In genomic region chr7:108526768-108527017, GRCh38 we compare ENCODE assay signal across 8 cellular contexts. TPM values are rescaled to one million over a fixed set of nuclear protein-coding genes. Genes with fewer than 3 reads are reported as not detected.
DNase-seq lines count a peak whose midpoint lies in the region; ATAC-seq and TF ChIP-seq lines count a peak whose summit lies in the region.

No MANE protein-coding gene starts in this region.

- TF ChIP-seq CTCF in WTC11 (IDR thresholded peaks at IDR 0.05) (no peak), gastroesophageal sphincter (IDR thresholded peaks at IDR 0.05) (no peak)

- no peaks in the 10 kb centered on the region for H4K20me1 ChIP-seq in GM23248 (ENCODE audit: insufficient read depth)

- CTCF ChIA-PET in WTC11 (lab: Charles Lee), result interaction anchor here (1.0 to 1.7 kb wide), 2 partner anchors 30 to 74 kb away, joined by 6 to 7 read pairs; no protein-coding TSS in a partner anchor

- no peak for TF ChIP-seq POLR2A in gastroesophageal sphincter (IDR thresholded peaks at IDR 0.05)

- no peaks in the 10 kb centered on the region for H3K9me3 Mint-ChIP-seq in WTC11

- TF ChIP-seq EP300 in gastroesophageal sphincter (IDR thresholded peaks at IDR 0.05), result no peak

- H3F3A ChIP-seq in GM23248 (ENCODE audit: insufficient read depth), result peaks cover 22% of the 10 kb centered on the region

- H3K27me3 ChIP-seq in GM23248 (replicated peaks; ENCODE audit: insufficient read depth), result no peaks in the 10 kb centered on the region
- no peaks in the 10 kb centered on the region for H3K27me3 ChIP-seq in gastroesophageal sphincter
- no peaks in the 10 kb centered on the region for H3K27me3 ChIP-seq in skeletal muscle tissue (ENCODE audit: control insufficient read depth in 3 of 3, insufficient read depth in 3 of 3, low read length in 3 of 3)

- H3K9ac ChIP-seq in GM23248, result peak overlapping the region; percentile 91
- H3K9ac ChIP-seq in skeletal muscle tissue (ENCODE audit: low read depth in 1 of 3, low read length in 3 of 3), result peak overlapping the region; percentile 93 to 97 (median 96)

- peak overlapping the region; percentile 97 for H2AFZ ChIP-seq in GM23248

- peak overlapping the region; percentile 91 for H3K4me3 Mint-ChIP-seq in WTC11

- POLR2A ChIA-PET in WTC11 (lab: Charles Lee), result interaction anchor here (2.1 to 2.8 kb wide), 2 partner anchors 43 to 70 kb away, joined by 14 to 23 read pairs; partner anchors contain the start of genes DNAJB9, NRCAM and THAP5

- H3K36me3 ChIP-seq in GM23248 (ENCODE audit: low read depth), result no peaks in the 10 kb centered on the region
- H3K36me3 ChIP-seq in gastroesophageal sphincter, result no peaks in the 10 kb centered on the region
- H3K36me3 ChIP-seq in skeletal muscle tissue (ENCODE audit: control insufficient read depth in 3 of 3, insufficient read depth in 3 of 3, low read length in 3 of 3), result no peaks in the 10 kb centered on the region

- H3K27ac ChIP-seq in GM23248, result peak overlapping the region; percentile 93
- H3K27ac ChIP-seq in gastroesophageal sphincter, result peak overlapping the region; percentile 76 to 99 (median 98)
- peak overlapping the region; percentile 99 for H3K27ac ChIP-seq in skeletal muscle tissue (ENCODE audit: low read depth, low read length)

- H3K4me1 Mint-ChIP-seq in WTC11, result peaks cover 32% of the 10 kb centered on the region

- no peaks in the 10 kb centered on the region for H3K9me2 ChIP-seq in GM23248 (ENCODE audit: insufficient read depth)

- 2 to 6% methylated on average over 3 of the region's 3 CpGs for WGBS in GM23248 (ENCODE audit: low coverage in 1 of 2, low lambda C conversion rate in 2 of 2, missing lambda C conversion rate in 2 of 2), 2 experiments
- 9 to 16% methylated on average over 3 of the region's 3 CpGs for WGBS in gastroesophageal sphincter (ENCODE audit: low coverage in 1 of 2), 2 donors

- ATAC-seq in WTC11, result no peak
- no peak for ATAC-seq in gastroesophageal sphincter
- ATAC-seq in HG02588 (IDR thresholded peaks at IDR 0.05; ENCODE audit: unreplicated experiment), result no peak
- no peak for ATAC-seq in HG03442 (IDR thresholded peaks at IDR 0.05; ENCODE audit: unreplicated experiment)

- no peaks in the 10 kb centered on the region for H3K27me3 Mint-ChIP-seq in WTC11 (ENCODE audit: low read depth)

- peak overlapping the region; percentile 89 for H3K4me3 ChIP-seq in GM23248
- peak overlapping the region; percentile 50 to 77 for H3K4me3 ChIP-seq in gastroesophageal sphincter
- peak overlapping the region; percentile 88 to 91 (median 89) for H3K4me3 ChIP-seq in skeletal muscle tissue (ENCODE audit: low read length in 3 of 3)

- H3K79me2 ChIP-seq in GM23248 (ENCODE audit: insufficient read depth), result peaks cover 35% of the 10 kb centered on the region

- in situ Hi-C loops in GM23248 (cut with MboI), result no loop called here

- peak overlapping the region; percentile 84 for H3K4me2 ChIP-seq in GM23248 (ENCODE audit: unreplicated experiment)

- peak overlapping the region; percentile 99 for H3K27ac Mint-ChIP-seq in WTC11

- no peak for DNase-seq in GM23248
- no peak for DNase-seq in WTC11 (ENCODE audit: low spot score)
- DNase-seq in glomerular visceral epithelial cell (ENCODE audit: extremely low spot score), result no peak
- DNase-seq in SK-N-DZ (ENCODE audit: low spot score), result no peak

- peaks cover 13% of the 10 kb centered on the region for H3K4me1 ChIP-seq in GM23248 (ENCODE audit: insufficient read depth)
- H3K4me1 ChIP-seq in gastroesophageal sphincter, result peaks cover 10 to 40% (median 19%) of the 10 kb centered on the region in 3 donors
- peaks cover 16 to 19% (median 18%) of the 10 kb centered on the region in 3 donors for H3K4me1 ChIP-seq in skeletal muscle tissue (ENCODE audit: control insufficient read depth in 3 of 3, insufficient read depth in 3 of 3, low read length in 3 of 3)

- no peaks in the 10 kb centered on the region for H3K36me3 Mint-ChIP-seq in WTC11

- H3K9me3 ChIP-seq in GM23248 (ENCODE audit: low read depth) (no peaks in the 10 kb centered on the region), gastroesophageal sphincter (no peaks in the 10 kb centered on the region), skeletal muscle tissue (ENCODE audit: control insufficient read depth in 3 of 3, low read length in 3 of 3) (no peaks in the 10 kb centered on the region)

TF ChIP-seq in WTC11, 78 proteins besides CTCF, POLR2A, EP300 and RAD21:
- TF ChIP-seq ZBTB21 (CRISPR knock-in tag; IDR thresholded peaks at IDR 0.05; ENCODE audit: borderline replicate concordance), result no peak
- no peak for TF ChIP-seq NFYB (CRISPR knock-in tag; conservative IDR thresholded peaks at IDR 0.05; ENCODE audit: low read depth)
- TF ChIP-seq SMAD4 (CRISPR knock-in tag; IDR thresholded peaks at IDR 0.05), result no peak
- TF ChIP-seq CBFB (CRISPR knock-in tag; IDR thresholded peaks at IDR 0.05; ENCODE audit: low read depth), result no peak
- no peak for TF ChIP-seq IRF2 (CRISPR knock-in tag; IDR thresholded peaks at IDR 0.05; ENCODE audit: borderline replicate concordance, low read depth)
- TF ChIP-seq ZNF263 (CRISPR knock-in tag; IDR thresholded peaks at IDR 0.05; ENCODE audit: low read depth), result no peak
- TF ChIP-seq TEAD1 (CRISPR knock-in tag; IDR thresholded peaks at IDR 0.05), result no peak
TF ChIP-seq in WTC11: peak in this region for 0.

RNA-seq across cellular contexts. Expression of gene PNPLA8, which starts 0.8 kb away (rescaled TPM):
- total RNA-seq in GM23248 (2014; rRNA removed; shearing (Covaris generic)), result 32.2 and 33.4 TPM in 2 replicates
- 29.1 and 31.0 TPM in 2 replicates for polyA plus RNA-seq in GM23248 (2016; fragmentation: Nextera tagmentation; extraction: Ambion mirVana)
- total RNA-seq in WTC11 (2021), result 11.1 to 12.4 TPM (median 11.4 TPM) in 3 replicates
- 10 to 100 TPM; 28.3 to 52.1 (median 44.9) TPM for total RNA-seq in gastroesophageal sphincter
- total RNA-seq in skeletal muscle tissue, result 16.2 TPM
- 29.0 and 30.8 TPM in 2 replicates for polyA plus RNA-seq in SK-N-DZ (2014; cell fraction: cytosol; rRNA removed)
- 15.3 and 18.4 TPM in 2 replicates for polyA plus RNA-seq in SK-N-DZ (2014; cell fraction: nucleus; rRNA removed)

RNA-seq across cellular contexts. Expression of gene THAP5, which starts 42.8 kb away (rescaled TPM):
- total RNA-seq in GM23248 (2014; rRNA removed; shearing (Covaris generic)), result 30.9 and 31.2 TPM in 2 replicates
- polyA plus RNA-seq in GM23248 (2016; fragmentation: Nextera tagmentation; extraction: Ambion mirVana), result 23.3 and 23.8 TPM in 2 replicates
- 15.5 to 19.5 TPM (median 17.9 TPM) in 3 replicates for total RNA-seq in WTC11 (2021)
- total RNA-seq in gastroesophageal sphincter, result 10 to 100 TPM; 30.8 to 41.7 (median 36.2) TPM
- total RNA-seq in skeletal muscle tissue, result 12.0 TPM
- polyA plus RNA-seq in SK-N-DZ (2014; cell fraction: cytosol; rRNA removed), result 39.6 and 46.4 TPM in 2 replicates
- polyA plus RNA-seq in SK-N-DZ (2014; cell fraction: nucleus; rRNA removed), result 15.0 and 16.4 TPM in 2 replicates

RNA-seq across cellular contexts. Expression of gene DNAJB9, which starts 43.0 kb away (rescaled TPM):
- 39.3 and 48.6 TPM in 2 replicates for total RNA-seq in GM23248 (2014; rRNA removed; shearing (Covaris generic))
- 33.4 and 33.8 TPM in 2 replicates for polyA plus RNA-seq in GM23248 (2016; fragmentation: Nextera tagmentation; extraction: Ambion mirVana)
- total RNA-seq in WTC11 (2021) (6.6 to 8.2 TPM (median 7.1 TPM) in 3 replicates), gastroesophageal sphincter (10 to 100 TPM; 17.4 to 31.2 (median 24.4) TPM), skeletal muscle tissue (16.2 TPM)
- polyA plus RNA-seq in SK-N-DZ (2014; cell fraction: cytosol; rRNA removed), result 35.4 and 37.3 TPM in 2 replicates
- 13.4 and 13.7 TPM in 2 replicates for polyA plus RNA-seq in SK-N-DZ (2014; cell fraction: nucleus; rRNA removed)
